In genomic region chr1:193504920-193505319, GRCh38 we compare ENCODE assay signal across 7 cellular contexts.
"Had no signal": no experiment of that assay in that cellular context is flagged by ENCODE, and none has a peak within 500 bp of the region (broad histone marks: within the 10 kb centered on the region; RNA-seq: fewer than 3 reads in every experiment).

No MANE protein-coding gene starts in this region.

- H3K27ac Mint-ChIP-seq: HFFc6, IgD-negative memory B cell had no signal

- H3K9me3 Mint-ChIP-seq: HFFc6 had no signal

- DNase-seq: GOT3, H7, HFFc6 had no signal

- H3K36me3 Mint-ChIP-seq: IgD-negative memory B cell had no signal

- H3K9me3 ChIP-seq: HAP-1 had no signal

- H3K4me3 Mint-ChIP-seq: HFFc6, IgD-negative memory B cell had no signal

- ATAC-seq: HCT116, HepG2 had no signal

- FAIRE-seq: HepG2 had no signal
